17 cellular contexts compared by ENCODE assay signal in the genomic region with DNA sequence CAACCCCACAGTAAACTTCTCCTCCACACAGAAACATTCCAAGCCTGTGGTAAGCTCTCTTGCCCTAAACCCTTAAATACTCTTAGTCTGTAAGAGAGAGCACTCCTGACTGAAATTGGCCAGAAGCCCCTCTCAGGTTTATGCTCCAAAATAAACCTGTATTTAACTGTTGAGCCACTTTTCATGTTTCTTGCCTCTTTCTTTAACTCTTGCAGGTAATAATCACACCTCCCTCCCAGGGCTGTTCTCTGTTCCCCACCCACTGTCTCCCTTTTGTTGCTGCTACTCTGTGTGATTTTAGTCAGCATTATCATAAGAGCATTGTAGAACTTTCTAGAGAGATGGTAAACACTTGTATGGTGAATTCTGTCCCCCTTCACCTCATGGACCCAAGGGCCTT. TPM values are rescaled to one million over a fixed set of nuclear protein-coding genes. Genes with fewer than 3 reads are reported as not detected.
"Had no signal": no experiment of that assay in that cellular context is flagged by ENCODE, and none has a peak within 500 bp of the region (broad histone marks: within the 10 kb centered on the region; RNA-seq: fewer than 3 reads in every experiment).

No MANE protein-coding gene starts in this region.

- H3K36me3 ChIP-seq: brain microvascular endothelial cell, left ventricle myocardium inferior, thyroid gland had no signal

- H3K4me2 ChIP-seq: hepatocyte had no signal

- H3K9me3 ChIP-seq: left ventricle myocardium inferior, thyroid gland had no signal

- H3K4me3 Mint-ChIP-seq: endodermal cell had no signal

- H3K27ac ChIP-seq: brain microvascular endothelial cell, hepatocyte, left ventricle myocardium inferior, thyroid gland had no signal

- H3K27me3 ChIP-seq: brain microvascular endothelial cell, hepatocyte, thyroid gland had no signal

- DNase-seq: activated CD4-positive, CD25-positive, alpha-beta regulatory T cell; activated CD8-positive, alpha-beta memory T cell treated with anti-CD3 and anti-CD28 coated beads, Interleukin-2, amount 50 U/mL, for 48 hours; activated effector memory CD4-positive, alpha-beta T cell treated with Interleukin-2 at 50 U/mL for 16 hours; amniotic stem cell; brain microvascular endothelial cell; cerebellar nuclear complex; dermis blood vessel endothelial cell; endodermal cell; kidney; left ventricle myocardium inferior; mesenchymal stem cell; retina; stimulated activated CD4-positive, alpha-beta T cell treated with anti-CD3 and anti-CD28 coated beads, Interleukin-4, amount 100 ng/mL, for 1 hour; thyroid gland had no signal

- H3K4me3 ChIP-seq: hepatocyte, left ventricle myocardium inferior, thyroid gland had no signal

- H3K27ac Mint-ChIP-seq: endodermal cell had no signal

- H2AFZ ChIP-seq: hepatocyte had no signal

RNA-seq across cellular contexts. Expression of gene PVALB, which starts 38.8 kb away (rescaled TPM):
- total RNA-seq: dermis blood vessel endothelial cell, endodermal cell, hepatocyte, left ventricle myocardium inferior, SK-MEL-5, thyroid gland had no signal
- polyA plus RNA-seq: esophagus, hepatocyte had no signal
